ENCODE assay signal across 16 cellular contexts in genomic region chr3:5210926-5211325, GRCh38.
"Had no signal": no experiment of that assay in that cellular context is flagged by ENCODE, and none has a peak within 500 bp of the region (broad histone marks: within the 10 kb centered on the region; RNA-seq: fewer than 3 reads in every experiment).

No MANE protein-coding gene starts in this region.

- ATAC-seq: natural killer cell; pancreas; right lobe of liver; stimulated activated effector memory CD8-positive, alpha-beta T cell treated with anti-CD3 and anti-CD28 coated beads, Interleukin-12 subunit alpha, Interleukin-12 subunit beta, amount 100 ng/mL, for 72 hours had no signal

- H3K9me3 Mint-ChIP-seq: activated naive CD4-positive, alpha-beta T cell treated with anti-CD3 and anti-CD28 coated beads for 36 hours; natural killer cell; stimulated activated effector memory CD8-positive, alpha-beta T cell treated with anti-CD3 and anti-CD28 coated beads, Interleukin-12 subunit alpha, Interleukin-12 subunit beta, amount 100 ng/mL, for 72 hours had no signal

- H3K4me2 ChIP-seq: smooth muscle cell had no signal

- H3K4me3 ChIP-seq: pancreas, right lobe of liver, smooth muscle cell had no signal

- DNase-seq: activated CD4-positive, alpha-beta T cell treated with anti-CD3 and anti-CD28 coated beads, Interleukin-2, amount 50 U/mL, for 1 hour; activated CD4-positive, CD25-positive, alpha-beta regulatory T cell treated with anti-CD3 and anti-CD28 coated beads, Interleukin-2, amount 50 U/mL, for 72 hours; activated CD8-positive, alpha-beta memory T cell treated with anti-CD3 and anti-CD28 coated beads, Interleukin-2, amount 50 U/mL, for 48 hours; activated naive CD4-positive, alpha-beta T cell treated with anti-CD3 and anti-CD28 coated beads for 36 hours; aorta; brain microvascular endothelial cell; central memory CD4-positive, alpha-beta T cell; head of caudate nucleus; mesenchymal stem cell; natural killer cell; pancreas; right lobe of liver; stimulated activated CD4-positive, alpha-beta T cell treated with anti-CD3 and anti-CD28 coated beads, Interleukin-4, amount 100 ng/mL, for 24 hours; T1000 had no signal

- H3K27me3 ChIP-seq: brain microvascular endothelial cell, pancreas, right lobe of liver had no signal

- H3K4me3 Mint-ChIP-seq: activated naive CD4-positive, alpha-beta T cell treated with anti-CD3 and anti-CD28 coated beads for 36 hours; natural killer cell; stimulated activated effector memory CD8-positive, alpha-beta T cell treated with anti-CD3 and anti-CD28 coated beads, Interleukin-12 subunit alpha, Interleukin-12 subunit beta, amount 100 ng/mL, for 72 hours had no signal

- H3K27ac ChIP-seq: brain microvascular endothelial cell, pancreas, right lobe of liver had no signal

- H3K9me3 ChIP-seq: pancreas, right lobe of liver had no signal

- H3K4me1 ChIP-seq: pancreas had no signal
